ENCODE assay signal across 11 cellular contexts in genomic region chr4:1258457-1258856, GRCh38.
"Had no signal": no experiment of that assay in that cellular context is flagged by ENCODE, and none has a peak within 500 bp of the region (broad histone marks: within the 10 kb centered on the region; RNA-seq: fewer than 3 reads in every experiment).

No MANE protein-coding gene starts in this region.

- H2AFZ ChIP-seq: neural progenitor cell, parathyroid adenoma had no signal

- H3K4me2 ChIP-seq: neural progenitor cell had no signal

- DNase-seq: activated CD4-positive, alpha-beta T cell treated with anti-CD3 and anti-CD28 coated beads, Interleukin-2, amount 50 U/mL, for 4 hours; activated CD8-positive, alpha-beta memory T cell treated with anti-CD3 and anti-CD28 coated beads, Interleukin-2, amount 50 U/mL, for 4 hours; colonic mucosa; stimulated activated CD4-positive, alpha-beta T cell treated with anti-CD3 and anti-CD28 coated beads, Interleukin-15, amount 100 ng/mL, for 24 hours; stimulated activated CD4-positive, alpha-beta T cell treated with anti-CD3 and anti-CD28 coated beads, Interleukin-4, amount 100 ng/mL, for 24 hours; stimulated activated naive CD8-positive, alpha-beta T cell treated with anti-CD3 and anti-CD28 coated beads, Interleukin-15, amount 100 ng/mL, for 72 hours; T-cell had no signal

- H3K79me2 ChIP-seq: parathyroid adenoma had no signal

- H3K4me3 ChIP-seq: cardiac muscle cell, colonic mucosa, neural progenitor cell had no signal

- H3K27me3 Mint-ChIP-seq: stimulated activated naive CD8-positive, alpha-beta T cell treated with anti-CD3 and anti-CD28 coated beads, Interleukin-15, amount 100 ng/mL, for 72 hours; T-cell had no signal

- H3K27ac Mint-ChIP-seq: neural progenitor cell; stimulated activated naive CD8-positive, alpha-beta T cell treated with anti-CD3 and anti-CD28 coated beads, Interleukin-15, amount 100 ng/mL, for 72 hours; WTC11 had no signal

- H3K27ac ChIP-seq: cardiac muscle cell, colonic mucosa, neural progenitor cell, parathyroid adenoma had no signal

- H3K9me3 ChIP-seq: colonic mucosa had no signal

- H3K4me1 ChIP-seq: colonic mucosa, neural progenitor cell, parathyroid adenoma had no signal

- H3K36me3 Mint-ChIP-seq: T-cell had no signal

- H3K4me1 Mint-ChIP-seq: neural progenitor cell, WTC11 had no signal

- ATAC-seq: stimulated activated naive CD8-positive, alpha-beta T cell treated with anti-CD3 and anti-CD28 coated beads, Interleukin-15, amount 100 ng/mL, for 72 hours; T-cell; WTC11 had no signal

- H3K27me3 ChIP-seq: cardiac muscle cell, colonic mucosa had no signal

- H3K36me3 ChIP-seq: cardiac muscle cell, colonic mucosa, neural progenitor cell had no signal

- H3K4me3 Mint-ChIP-seq: neural progenitor cell; stimulated activated naive CD8-positive, alpha-beta T cell treated with anti-CD3 and anti-CD28 coated beads, Interleukin-15, amount 100 ng/mL, for 72 hours; T-cell; WTC11 had no signal
